Comparison of ENCODE assay signal across 27 cellular contexts in the genomic region with DNA sequence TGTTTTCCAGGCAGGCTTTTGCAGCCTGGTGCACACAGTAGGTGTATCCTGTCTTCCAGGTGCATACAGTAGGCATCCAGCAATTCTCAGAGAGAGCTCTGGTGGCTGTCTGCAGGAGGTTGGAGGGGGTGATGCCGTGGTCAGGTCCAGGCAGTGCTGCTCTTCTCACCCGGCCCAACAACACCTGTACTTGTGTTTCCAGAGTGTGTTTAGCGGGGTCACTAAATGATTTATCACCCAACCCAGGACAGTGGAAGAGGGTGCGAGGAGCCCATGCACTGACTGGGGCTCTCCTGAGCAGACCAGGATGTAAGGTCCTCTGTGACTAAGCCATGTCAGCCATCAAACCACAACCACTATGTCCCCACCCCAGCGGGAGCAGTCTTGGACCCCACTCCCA. TPM values are rescaled to one million over a fixed set of nuclear protein-coding genes. Genes with fewer than 3 reads are reported as not detected.
"Had no signal": no experiment of that assay in that cellular context is flagged by ENCODE, and none has a peak within 500 bp of the region (broad histone marks: within the 10 kb centered on the region; RNA-seq: fewer than 3 reads in every experiment).

No MANE protein-coding gene starts in this region.

- DNase-seq: activated CD4-positive, alpha-beta memory T cell treated with anti-CD3 and anti-CD28 coated beads for 36 hours; activated CD4-positive, alpha-beta T cell treated with anti-CD3 and anti-CD28 coated beads, Interleukin-2, amount 10 ng/mL, durations not matched to agents 24 days and 14 days; activated gamma-delta T cell treated with Interleukin-2 at 50 U/mL for 16 hours; anterior cingulate cortex; foreskin keratinocyte; heart left ventricle; hypothalamus; immature natural killer cell; kidney; mesendoderm; mucosa of descending colon; stimulated activated CD4-positive, alpha-beta T cell treated with anti-CD3 and anti-CD28 coated beads, Interleukin-4, amount 100 ng/mL, for 24 hours; upper lobe of right lung had no signal

- H3K36me3 ChIP-seq: esophagus muscularis mucosa, heart left ventricle, neutrophil, right lobe of liver, suprapubic skin, tibial artery, upper lobe of right lung had no signal

- H3K4me3 ChIP-seq: esophagus muscularis mucosa, heart left ventricle, lung, mucosa of descending colon, right lobe of liver, skin epidermis, suprapubic skin, tibial artery, upper lobe of right lung had no signal

- H3K27me3 ChIP-seq: right lobe of liver had no signal

- H3K4me1 ChIP-seq: esophagus muscularis mucosa, foreskin keratinocyte, heart left ventricle, right lobe of liver, suprapubic skin, tibial artery, upper lobe of right lung had no signal

- H3K27ac ChIP-seq: esophagus muscularis mucosa, foreskin keratinocyte, heart left ventricle, neutrophil, right lobe of liver, skin epidermis, suprapubic skin, tibial artery, upper lobe of right lung, VCaP had no signal

- ATAC-seq: foreskin keratinocyte; heart left ventricle; mucosa of descending colon; right lobe of liver; stimulated activated memory B cell treated with anti-CD40 and anti-IgM and Interleukin-4, amounts not matched to agents 10 μg/mL and 1 μg/mL and 100 μg/mL, for 72 hours; upper lobe of right lung had no signal

- H3K9me3 ChIP-seq: esophagus muscularis mucosa, heart left ventricle, mucosa of descending colon, neutrophil, right lobe of liver, suprapubic skin, tibial artery, upper lobe of right lung had no signal

RNA-seq across cellular contexts. Expression of gene FGF3, which starts 18.6 kb away (rescaled TPM):
- total RNA-seq: activated CD4-positive, alpha-beta memory T cell treated with anti-CD3 and anti-CD28 coated beads for 36 hours; activated CD4-positive, alpha-beta T cell treated with anti-CD3 and anti-CD28 coated beads, Interleukin-2, amount 10 ng/mL, durations not matched to agents 24 days and 14 days; bronchial epithelial cell; esophagus muscularis mucosa; foreskin keratinocyte; heart left ventricle; kidney; lung; mucosa of descending colon; myocyte; progenitor cell of endocrine pancreas; renal cortical epithelial cell; right lobe of liver; suprapubic skin; T-helper 1 cell treated with Interleukin-12 subunit alpha and Interleukin-12 subunit beta and Interleukin-4 antibody, amounts not matched to agents 30 ng/mL and 1 ng/mL, for 36 hours; upper lobe of right lung had no signal
- polyA plus RNA-seq: foreskin keratinocyte, heart left ventricle, immature natural killer cell, lung had no signal
